In the genomic region with DNA sequence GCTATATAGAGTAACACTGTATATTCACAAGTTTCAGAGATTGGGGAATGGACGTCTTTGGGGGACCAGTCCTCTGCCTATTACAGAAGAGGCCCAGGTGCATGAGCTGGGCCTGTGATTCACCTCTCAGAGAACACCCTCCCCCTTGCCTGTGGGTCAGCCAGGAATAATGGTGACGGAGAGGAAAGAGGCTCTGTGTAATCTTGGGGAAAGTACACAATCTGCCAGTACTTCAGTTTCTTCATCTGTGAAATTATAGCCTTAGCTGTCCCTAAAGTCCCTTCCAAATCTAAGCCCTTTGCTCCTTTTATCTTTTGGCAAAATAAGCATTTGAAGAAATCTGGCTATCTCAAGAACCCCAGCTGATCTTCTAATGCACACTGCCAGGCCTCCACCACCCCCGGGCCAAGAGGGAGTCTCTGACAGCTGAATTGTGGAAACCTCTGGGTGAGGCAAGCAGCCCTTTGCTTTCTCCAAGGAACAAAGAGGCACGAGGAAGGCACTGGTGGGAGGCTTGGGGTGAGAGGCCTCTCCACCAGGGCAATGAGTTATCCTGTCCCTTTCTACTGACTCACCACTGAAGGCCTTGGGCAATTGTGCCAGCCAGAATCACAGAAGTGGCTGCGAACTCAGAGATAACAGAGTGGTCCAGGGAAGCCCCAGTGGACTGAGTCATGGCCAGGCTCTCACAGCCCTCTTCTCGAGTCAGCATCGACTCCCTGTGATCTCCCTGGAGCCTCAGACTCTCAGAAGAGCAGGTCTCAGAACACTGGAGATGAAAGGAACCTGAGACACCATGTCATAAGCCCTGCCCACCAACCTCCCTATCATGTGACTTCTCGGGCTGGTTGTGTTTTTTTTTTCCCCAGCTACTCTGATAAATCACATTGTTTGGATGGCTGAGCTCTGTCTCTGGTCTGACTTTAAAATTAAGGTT, we compare ENCODE assay signal across 8 cellular contexts.
DNase-seq lines count a peak whose midpoint lies in the region; ATAC-seq and TF ChIP-seq lines count a peak whose summit lies in the region.

No MANE protein-coding gene starts in this region.

- no peak overlapping the region for H3K4me3 ChIP-seq in adipocyte (ENCODE audit: low read length)

- peak overlapping the region; percentile 69 for H3K9ac ChIP-seq in adipocyte (ENCODE audit: low read length)

- ATAC-seq in HG02852 (IDR thresholded peaks at IDR 0.05; ENCODE audit: unreplicated experiment) (peak; percentile 59), SK-N-SH treated with all-trans-retinoic acid at 6 μM for 48 hours (peak; percentile 57), HG03280 (IDR thresholded peaks at IDR 0.05; ENCODE audit: unreplicated experiment) (no peak), HG02885 (IDR thresholded peaks at IDR 0.05; ENCODE audit: poor library complexity, unreplicated experiment) (no peak)

- no peaks in the 10 kb centered on the region for H3K36me3 ChIP-seq in adipocyte (ENCODE audit: control insufficient read depth, insufficient read depth, low read length, severe bottlenecking)

- DNase-seq in DMS53 (lab: John Stamatoyannopoulos, UW) (peak; percentile 87), adipocyte (ENCODE audit: low read depth) (peak; percentile 79), islet precursor cell (peak; percentile 97)
- DNase-seq in stimulated activated CD4-positive, alpha-beta T cell treated with anti-CD3 and anti-CD28 coated beads, Interleukin-4, amount 100 ng/mL, for 24 hours: peak; percentile 73

- no peaks in the 10 kb centered on the region for H3K27me3 ChIP-seq in adipocyte (replicated peaks; ENCODE audit: control insufficient read depth, insufficient read depth, low read length)

- no peaks in the 10 kb centered on the region for H3K9me3 ChIP-seq in adipocyte (ENCODE audit: control insufficient read depth, low read length)

- H3K4me1 ChIP-seq in adipocyte (ENCODE audit: control insufficient read depth, insufficient read depth, low read length): peaks cover 82% of the 10 kb centered on the region

TF ChIP-seq in SK-N-SH treated with all-trans-retinoic acid at 6 μM for 48 hours, 23 proteins besides CTCF, POLR2A, EP300 and RAD21:
- TF ChIP-seq ARNTL (CRISPR knock-in tag; IDR thresholded peaks at IDR 0.05; ENCODE audit: borderline replicate concordance, low read depth): no peak
- TF ChIP-seq ZFP3 (CRISPR knock-in tag; IDR thresholded peaks at IDR 0.05): 0 out of 2 replicates have a peak, but pooled peaks have one; percentile 13
- TF ChIP-seq ISL1 (CRISPR knock-in tag; IDR thresholded peaks at IDR 0.05): no peak
- no peak for TF ChIP-seq TSHZ2 (CRISPR knock-in tag; IDR thresholded peaks at IDR 0.05)
- TF ChIP-seq ESRRG (CRISPR knock-in tag; IDR thresholded peaks at IDR 0.05): no peak

Comparison
In these comparisons a context has a peak if more than half of its experiments do, and no peak if none do; other contexts are left out.
1. ATAC-seq: peak in HG02852 (single experiment) and SK-N-SH treated with all-trans-retinoic acid at 6 μM for 48 hours (single experiment); none in HG03280 (single experiment) and HG02885 (single experiment).
2. Peak in every context shown above with its lines, with median percentiles within 50 percentile points of each other: DNase-seq.